Comparison of ENCODE assay signal across 1 cellular context in genomic region chr16:67483150-67483549, GRCh38.
TF ChIP-seq lines count a peak whose summit lies in the region.

TSS of gene AGRP (minus strand) at chr16:67483547. CDS start at chr16:67483398, 149 bp downstream.

TF ChIP-seq in H1, 55 proteins besides CTCF, POLR2A, EP300 and RAD21:
- TF ChIP-seq CREB1 (IDR thresholded peaks at IDR 0.05) = no peak
- TF ChIP-seq KDM5A (IDR thresholded peaks at IDR 0.05; ENCODE audit: low read length) = no peak
- TF ChIP-seq RBBP5 (IDR thresholded peaks at IDR 0.05; ENCODE audit: borderline replicate concordance, low read depth, low read length) = no peak
- TF ChIP-seq ATF2 (IDR thresholded peaks at IDR 0.05; ENCODE audit: low read length) = no peak
- TF ChIP-seq CBX5 (IDR thresholded peaks at IDR 0.05; ENCODE audit: low read depth, low read length) = no peak
- no peak for TF ChIP-seq CBX8 (IDR thresholded peaks at IDR 0.05; ENCODE audit: borderline replicate concordance, low read depth, low read length)
- no peak for TF ChIP-seq RXRA (IDR thresholded peaks at IDR 0.05; ENCODE audit: insufficient read depth, low read depth, low read length)
- TF ChIP-seq SIX5 (IDR thresholded peaks at IDR 0.05; ENCODE audit: low read depth, low read length) = no peak
- no peak for TF ChIP-seq YY1 (IDR thresholded peaks at IDR 0.05; ENCODE audit: low read depth, low read length)
- no peak for TF ChIP-seq GABPA (IDR thresholded peaks at IDR 0.05; ENCODE audit: borderline replicate concordance, insufficient read depth, low read length)
- no peak for TF ChIP-seq TBP (IDR thresholded peaks at IDR 0.05; ENCODE audit: low read depth, low read length)
